ENCODE assay signal across 11 cellular contexts in genomic region chr14:53952533-53952932, GRCh38. TPM values are rescaled to one million over a fixed set of nuclear protein-coding genes. Genes with fewer than 3 reads are reported as not detected.
DNase-seq lines count a peak whose midpoint lies in the region; ATAC-seq and TF ChIP-seq lines count a peak whose summit lies in the region.
"Had no signal": no experiment of that assay in that cellular context is flagged by ENCODE, and none has a peak within 500 bp of the region (broad histone marks: within the 10 kb centered on the region; RNA-seq: fewer than 3 reads in every experiment).

No MANE protein-coding gene starts in this region.

- peaks cover 47% of the 10 kb centered on the region in 2 donors for H3K27me3 Mint-ChIP-seq in natural killer cell (ENCODE audit: low read depth in 2 of 2)
- H3K27me3 Mint-ChIP-seq in natural killer cell treated with Interleukin-12 subunit alpha and Interleukin-12 subunit beta and Interleukin-15 and Interleukin-18, amount 100 ng/mL, for 72 hours, result peaks cover 48 to 51% of the 10 kb centered on the region in 2 donors

- peak overlapping the region in 1 of 2 donors; percentile 38 for H3K9ac ChIP-seq in duodenal mucosa (ENCODE audit: low read depth in 1 of 2, low read length in 2 of 2)

- no peak overlapping the region for H3K27ac Mint-ChIP-seq in natural killer cell
- no peak overlapping the region for H3K27ac Mint-ChIP-seq in natural killer cell treated with Interleukin-12 subunit alpha and Interleukin-12 subunit beta and Interleukin-15 and Interleukin-18, amount 100 ng/mL, for 72 hours

- ATAC-seq in natural killer cell (no peak), HG02938 (IDR thresholded peaks at IDR 0.05; ENCODE audit: unreplicated experiment) (no peak)
- no peak for ATAC-seq in natural killer cell treated with Interleukin-12 subunit alpha and Interleukin-12 subunit beta and Interleukin-15 and Interleukin-18, amount 100 ng/mL, for 72 hours

- H3K36me3 ChIP-seq in duodenal mucosa (ENCODE audit: control insufficient read depth in 1 of 2, insufficient read depth in 2 of 2, low read length in 2 of 2), result peaks cover 2 to 11% of the 10 kb centered on the region in 2 donors
- peaks cover 0 to 7% of the 10 kb centered on the region in 2 donors for H3K36me3 ChIP-seq in muscle layer of duodenum (ENCODE audit: control insufficient read depth in 1 of 2, insufficient read depth in 2 of 2, low read length in 2 of 2)
- no peaks in the 10 kb centered on the region for H3K36me3 ChIP-seq in vagina

- H3K4me3 Mint-ChIP-seq in natural killer cell, result peak overlapping the region; percentile 52
- H3K4me3 Mint-ChIP-seq in natural killer cell treated with Interleukin-12 subunit alpha and Interleukin-12 subunit beta and Interleukin-15 and Interleukin-18, amount 100 ng/mL, for 72 hours, result no peak overlapping the region

- H3K9me3 Mint-ChIP-seq in natural killer cell, result no peaks in the 10 kb centered on the region
- H3K9me3 Mint-ChIP-seq in natural killer cell treated with Interleukin-12 subunit alpha and Interleukin-12 subunit beta and Interleukin-15 and Interleukin-18, amount 100 ng/mL, for 72 hours, result no peaks in the 10 kb centered on the region

- H3K27ac ChIP-seq in duodenal mucosa (ENCODE audit: low read depth, low read length), result peak overlapping the region; percentile 30
- H3K27ac ChIP-seq in muscle layer of duodenum (ENCODE audit: low read length), result peak overlapping the region; percentile 72
- H3K27ac ChIP-seq in vagina, result peak overlapping the region; percentile 91

- H3K36me3 Mint-ChIP-seq in natural killer cell, result peaks cover 2% of the 10 kb centered on the region
- no peaks in the 10 kb centered on the region for H3K36me3 Mint-ChIP-seq in natural killer cell treated with Interleukin-12 subunit alpha and Interleukin-12 subunit beta and Interleukin-15 and Interleukin-18, amount 100 ng/mL, for 72 hours

- H3K4me1 ChIP-seq in duodenal mucosa (ENCODE audit: control insufficient read depth in 1 of 2, insufficient read depth in 2 of 2, low read length in 2 of 2) (peaks cover 12 to 16% of the 10 kb centered on the region in 2 donors), muscle layer of duodenum (ENCODE audit: control insufficient read depth in 1 of 2, insufficient read depth in 2 of 2, low read length in 2 of 2) (peaks cover 0 to 56% of the 10 kb centered on the region in 2 donors), vagina (peaks cover 30% of the 10 kb centered on the region)

- H3K4me1 Mint-ChIP-seq in natural killer cell, result peaks cover 0 to 14% of the 10 kb centered on the region in 2 donors
- peaks cover 0 to 9% of the 10 kb centered on the region in 2 donors for H3K4me1 Mint-ChIP-seq in natural killer cell treated with Interleukin-12 subunit alpha and Interleukin-12 subunit beta and Interleukin-15 and Interleukin-18, amount 100 ng/mL, for 72 hours (ENCODE audit: low read depth in 2 of 2)

- H3K27me3 ChIP-seq in duodenal mucosa (ENCODE audit: control insufficient read depth in 1 of 2, insufficient read depth in 2 of 2, low read length in 2 of 2) (peaks cover 8 to 25% of the 10 kb centered on the region in 2 donors), muscle layer of duodenum (ENCODE audit: low read depth, low read length) (peaks cover 4% of the 10 kb centered on the region), vagina (no peaks in the 10 kb centered on the region)

- TF ChIP-seq POLR2A in vagina (IDR thresholded peaks at IDR 0.05), result no peak

- intact Hi-C loops in natural killer cell (cut with micrococcal nuclease) (no loop called here), vagina (cut with DNase I) (no loop called here)

- no peaks in the 10 kb centered on the region for H3K9me3 ChIP-seq in duodenal mucosa (ENCODE audit: control insufficient read depth in 1 of 2, low read length in 2 of 2)
- no peaks in the 10 kb centered on the region for H3K9me3 ChIP-seq in muscle layer of duodenum (ENCODE audit: control insufficient read depth in 1 of 2, low read length in 2 of 2)
- H3K9me3 ChIP-seq in vagina, result no peaks in the 10 kb centered on the region

- peak overlapping the region; percentile 76 to 80 for H3K4me3 ChIP-seq in duodenal mucosa (ENCODE audit: low read depth in 1 of 2, low read length in 2 of 2)
- peak overlapping the region; percentile 79 to 80 for H3K4me3 ChIP-seq in muscle layer of duodenum (ENCODE audit: low read depth in 1 of 2, low read length in 2 of 2)
- peak overlapping the region; percentile 62 to 63 for H3K4me3 ChIP-seq in vagina

- no peak for TF ChIP-seq CTCF in natural killer cell (IDR thresholded peaks at IDR 0.05)
- TF ChIP-seq CTCF in vagina (IDR thresholded peaks at IDR 0.05), result no peak

- DNase-seq in natural killer cell (no peak), vagina (ENCODE audit: extremely low spot score in 2 of 2) (peak in 1 of 2 donors; percentile 87), CD1c-positive myeloid dendritic cell (ENCODE audit: extremely low spot score) (no peak)
- DNase-seq in natural killer cell treated with Interleukin-12 subunit alpha and Interleukin-12 subunit beta and Interleukin-15 and Interleukin-18, amount 100 ng/mL, for 72 hours (ENCODE audit: low spot score), result no peak
- no peak for DNase-seq in stimulated activated CD4-positive, alpha-beta T cell treated with anti-CD3 and anti-CD28 coated beads, Interleukin-12 subunit alpha, Interleukin-12 subunit beta, amount 100 ng/mL, for 4 hours
- DNase-seq: DND-41; effector CD8-positive, alpha-beta T cell; stimulated activated CD4-positive, alpha-beta T cell treated with anti-CD3 and anti-CD28 coated beads, Interleukin-4, amount 100 ng/mL, for 24 hours had no signal

RNA-seq across cellular contexts. Expression of gene BMP4, which starts 4.1 kb away (rescaled TPM):
- total RNA-seq in natural killer cell (under 1 TPM in 1 of 3 donors, not detected in 2; 0.45 TPM), vagina (31.4 TPM)
- total RNA-seq in natural killer cell treated with Interleukin-12 subunit alpha and Interleukin-12 subunit beta and Interleukin-15 and Interleukin-18, amount 100 ng/mL, for 72 hours, result under 1 TPM in 1 of 2 donors, not detected in 1; 0.26 TPM

Comparison
In these comparisons a context has a peak if more than half of its experiments do, and no peak if none do; other contexts are left out.
1. H3K27ac ChIP-seq: peak in every context shown above with its lines; median percentile 91 in vagina; 72 in muscle layer of duodenum; 30 in duodenal mucosa.
2. RNA of gene BMP4, which starts 4.1 kb away (total RNA-seq): 31.4 TPM in vagina (single experiment); 0.26 TPM in natural killer cell treated with Interleukin-12 subunit alpha and Interleukin-12 subunit beta and Interleukin-15 and Interleukin-18, amount 100 ng/mL, for 72 hours and 0.45 TPM in natural killer cell; every median in the first group is over 10 times any median in the second.
3. Peak in every context shown above with its lines, with median percentiles within 50 percentile points of each other: H3K4me3 ChIP-seq.